In genomic region chr15:65067645-65068416, GRCh38 we compare ENCODE assay signal across 10 cellular contexts. TPM values are rescaled to one million over a fixed set of nuclear protein-coding genes. Genes with fewer than 3 reads are reported as not detected.
DNase-seq lines count a peak whose midpoint lies in the region; ATAC-seq and TF ChIP-seq lines count a peak whose summit lies in the region.
"Had no signal": no experiment of that assay in that cellular context is flagged by ENCODE, and none has a peak within 500 bp of the region (broad histone marks: within the 10 kb centered on the region; RNA-seq: fewer than 3 reads in every experiment).

Gene RASL12 (minus strand): TSS chr15:65067991. CDS start chr15:65067835, 156 bp downstream.

- 2 to 3% methylated on average over 16 to 66 of the region's 66 CpGs for WGBS in endodermal cell (ENCODE audit: insufficient coverage in 1 of 2, insufficient read length in 1 of 2), 2 experiments
- 1 to 3% methylated on average over 43 to 56 of the region's 66 CpGs for WGBS in mesodermal cell (ENCODE audit: insufficient coverage in 2 of 2), 2 experiments
- 1 to 12% methylated on average over 15 to 62 of the region's 66 CpGs for WGBS in testis, 2 donors
- 7 to 22% methylated on average over 18 to 56 of the region's 66 CpGs for WGBS in body of pancreas, 2 donors

- peaks cover 27% of the 10 kb centered on the region for H3K4me1 Mint-ChIP-seq in endodermal cell

- H3K27me3 Mint-ChIP-seq in endodermal cell (ENCODE audit: insufficient read depth) = no peaks in the 10 kb centered on the region

- ATAC-seq in body of pancreas = no peak

- H3K4me3 Mint-ChIP-seq in endodermal cell = peak within 1 kb of the TSS; percentile 90

- peaks cover 8% of the 10 kb centered on the region for H3K4me1 ChIP-seq in endodermal cell (ENCODE audit: control insufficient read depth, insufficient read depth, low read length)
- H3K4me1 ChIP-seq in mesodermal cell (ENCODE audit: control insufficient read depth, insufficient read depth, low read length, poor library complexity, severe bottlenecking) = peaks cover 34% of the 10 kb centered on the region
- H3K4me1 ChIP-seq in testis = peaks cover 66% of the 10 kb centered on the region
- peaks cover 6% of the 10 kb centered on the region for H3K4me1 ChIP-seq in body of pancreas

- H3K36me3 ChIP-seq in endodermal cell (ENCODE audit: control insufficient read depth, insufficient read depth, low read length) = peaks cover 29% of the 10 kb centered on the region
- H3K36me3 ChIP-seq in mesodermal cell (ENCODE audit: control insufficient read depth, insufficient read depth, low read length) = peaks cover 20% of the 10 kb centered on the region
- no peaks in the 10 kb centered on the region for H3K36me3 ChIP-seq in testis (ENCODE audit: low read depth, missing control alignments)
- H3K36me3 ChIP-seq in body of pancreas (replicated peaks in 1 of 2; ENCODE audit: insufficient read depth in 1 of 2, low read depth in 2 of 2) = no peaks in the 10 kb centered on the region

- H3K4me3 ChIP-seq in endodermal cell (ENCODE audit: low read length) (peak within 1 kb of the TSS; percentile 89), mesodermal cell (ENCODE audit: extremely low read depth, insufficient read depth, low read length, poor library complexity, severe bottlenecking) (peak within 1 kb of the TSS; percentile 54), testis (peak within 1 kb of the TSS; percentile 57 to 75), body of pancreas (no peak within 1 kb of the TSS)

- H3K9me3 ChIP-seq in endodermal cell (ENCODE audit: control insufficient read depth, low read length) (peaks cover 4% of the 10 kb centered on the region), mesodermal cell (ENCODE audit: control insufficient read depth, low read length) (peaks cover 4% of the 10 kb centered on the region), testis (no peaks in the 10 kb centered on the region), body of pancreas (no peaks in the 10 kb centered on the region)

- peak within 1 kb of the TSS; percentile 88 for H3K9ac ChIP-seq in endodermal cell (ENCODE audit: extremely low read depth, low read length, poor library complexity, severe bottlenecking)

- TF ChIP-seq CTCF in endodermal cell (conservative IDR thresholded peaks at IDR 0.05) = no peak
- TF ChIP-seq CTCF in testis (IDR thresholded peaks at IDR 0.05) = no peak
- TF ChIP-seq CTCF in body of pancreas (IDR thresholded peaks at IDR 0.05) = no peak

- H3K9me3 Mint-ChIP-seq in endodermal cell = no peaks in the 10 kb centered on the region

- TF ChIP-seq POLR2A in testis (IDR thresholded peaks at IDR 0.05) = no peak
- no peak for TF ChIP-seq POLR2A in body of pancreas (IDR thresholded peaks at IDR 0.05)

- peak within 1 kb of the TSS; percentile 97 for H3K27ac Mint-ChIP-seq in endodermal cell

- no peaks in the 10 kb centered on the region for H3K27me3 ChIP-seq in endodermal cell (ENCODE audit: control insufficient read depth, insufficient read depth, low read length, poor library complexity, severe bottlenecking)
- no peaks in the 10 kb centered on the region for H3K27me3 ChIP-seq in testis
- H3K27me3 ChIP-seq in body of pancreas = peaks cover 0 to 13% of the 10 kb centered on the region in 2 donors

- H3K27ac ChIP-seq in endodermal cell (ENCODE audit: low read depth, low read length) (peak within 1 kb of the TSS; percentile 13), mesodermal cell (ENCODE audit: low read depth, low read length, severe bottlenecking) (peak within 1 kb of the TSS; percentile 93), testis (peak within 1 kb of the TSS; percentile 86 to 88), body of pancreas (no peak within 1 kb of the TSS)
- H3K27ac ChIP-seq: 22Rv1 had no signal

- intact Hi-C loops in testis (cut with DNase I; ENCODE audit: low total_unique reads) = no loop called here
- intact Hi-C loops in body of pancreas (cut with DNase I) = no loop called here

- DNase-seq in NCI-H146 (lab: John Stamatoyannopoulos, UW) (peak; percentile 29), NCI-H146 treated with DMSO at 0.1 percent for 48 hours (lab: John Stamatoyannopoulos, UW; ENCODE audit: unreplicated experiment) (no peak), endodermal cell (peak; percentile 84), testis (no peak), HCEC 1CT (no peak), body of pancreas (no peak)
- no peak for DNase-seq in central memory CD4-positive, alpha-beta T cell
- DNase-seq: NCI-H226 had no signal

- H3K36me3 Mint-ChIP-seq in endodermal cell (ENCODE audit: low read depth) = peaks cover 16% of the 10 kb centered on the region

RNA-seq across cellular contexts. Expression of gene RASL12, which starts in this region (rescaled TPM):
- 10 to 100 TPM; 27.2 TPM for total RNA-seq in endodermal cell
- 11.5 TPM for polyA plus RNA-seq in endodermal cell (2013, experiment 1 of 2)
- 11.1 TPM for polyA plus RNA-seq in endodermal cell (2013, experiment 2 of 2)
- 22.5 TPM for polyA plus RNA-seq in mesodermal cell (2013, experiment 1 of 2)
- 18.4 TPM for polyA plus RNA-seq in mesodermal cell (2013, experiment 2 of 2)
- total RNA-seq in testis = 10 to 100 TPM; 64.7 to 75.2 TPM
- 43.9 TPM for polyA plus RNA-seq in testis (ENCODE audit: insufficient read depth, low read depth, low replicate concordance)
- 1 to 10 TPM; 3.1 to 4.6 TPM for total RNA-seq in body of pancreas

Comparison
In these comparisons a context has a peak if more than half of its experiments do, and no peak if none do; other contexts are left out.
1. RNA of gene RASL12 (total RNA-seq): 64.7 to 75.2 TPM in testis and 27.2 TPM in endodermal cell; 3.1 to 4.6 TPM in body of pancreas; every median in the first group is over 4 times any median in the second.
2. DNase-seq: peak in NCI-H146 (single experiment) and endodermal cell (single experiment); none in NCI-H146 treated with DMSO at 0.1 percent for 48 hours (single experiment), testis (single experiment), HCEC 1CT (single experiment), central memory CD4-positive, alpha-beta T cell (single experiment) and body of pancreas (0 of 4).
3. H3K27ac ChIP-seq: peak in endodermal cell (single experiment), mesodermal cell (single experiment) and testis (2 of 2); none in body of pancreas (0 of 4).
4. H3K4me3 ChIP-seq: peak in endodermal cell (single experiment), mesodermal cell (single experiment) and testis (2 of 2); none in body of pancreas (0 of 2).